Comparison of ENCODE assay signal across 1 cellular context in genomic region chr22:23020659-23021293, GRCh38.
TF ChIP-seq lines count a peak whose summit lies in the region.

No MANE protein-coding gene starts in this region.

TF ChIP-seq in GM12878, 131 proteins besides CTCF, POLR2A, EP300 and RAD21 (continued from another document):
- TF ChIP-seq, protein P1, sequence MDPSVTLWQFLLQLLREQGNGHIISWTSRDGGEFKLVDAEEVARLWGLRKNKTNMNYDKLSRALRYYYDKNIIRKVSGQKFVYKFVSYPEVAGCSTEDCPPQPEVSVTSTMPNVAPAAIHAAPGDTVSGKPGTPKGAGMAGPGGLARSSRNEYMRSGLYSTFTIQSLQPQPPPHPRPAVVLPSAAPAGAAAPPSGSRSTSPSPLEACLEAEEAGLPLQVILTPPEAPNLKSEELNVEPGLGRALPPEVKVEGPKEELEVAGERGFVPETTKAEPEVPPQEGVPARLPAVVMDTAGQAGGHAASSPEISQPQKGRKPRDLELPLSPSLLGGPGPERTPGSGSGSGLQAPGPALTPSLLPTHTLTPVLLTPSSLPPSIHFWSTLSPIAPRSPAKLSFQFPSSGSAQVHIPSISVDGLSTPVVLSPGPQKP (IDR thresholded peaks at IDR 0.05; ENCODE audit: low read depth, low read length): no peak
- no peak for TF ChIP-seq GATAD2B (conservative IDR thresholded peaks at IDR 0.05; ENCODE audit: low read depth)
- no peak for TF ChIP-seq RB1 (IDR thresholded peaks at IDR 0.05; ENCODE audit: borderline replicate concordance)
- TF ChIP-seq ZNF217 (IDR thresholded peaks at IDR 0.05): no peak
- no peak for TF ChIP-seq NRF1 (conservative IDR thresholded peaks at IDR 0.05; ENCODE audit: low read depth, low read length)
- 0 out of 2 replicates have a peak, but pooled peaks have one; percentile 33 for TF ChIP-seq NFIC (IDR thresholded peaks at IDR 0.05; ENCODE audit: low read depth, low read length)
- no peak for TF ChIP-seq MXI1 (IDR thresholded peaks at IDR 0.05; ENCODE audit: low read depth, low read length)
- no peak for TF ChIP-seq SUPT20H (IDR thresholded peaks at IDR 0.05; ENCODE audit: borderline replicate concordance, control insufficient read depth, low read depth, low read length)
- 0 out of 4 replicates have a peak, but pooled peaks of 1 of the 2 experiments have one; percentile 33 for TF ChIP-seq IKZF2 (IDR thresholded peaks at IDR 0.05)
- no peak for TF ChIP-seq ATF7 (IDR thresholded peaks at IDR 0.05; ENCODE audit: low read depth)
- TF ChIP-seq EGR1 (IDR thresholded peaks at IDR 0.05; ENCODE audit: borderline replicate concordance in 1 of 2, low read depth in 2 of 2, low read length in 2 of 2): no peak
- no peak for TF ChIP-seq ZNF592 (IDR thresholded peaks at IDR 0.05)
- TF ChIP-seq YY1 (IDR thresholded peaks at IDR 0.05; ENCODE audit: low read depth, low read length): no peak
- TF ChIP-seq TARDBP (IDR thresholded peaks at IDR 0.05; ENCODE audit: borderline replicate concordance): no peak
